ENCODE assay signal across 8 cellular contexts in genomic region chr17:75323043-75323591, GRCh38. TPM values are rescaled to one million over a fixed set of nuclear protein-coding genes. Genes with fewer than 3 reads are reported as not detected.
A peak's percentile ranks its signal among the peaks of the same experiment; 100 is the strongest.
DNase-seq lines count a peak whose midpoint lies in the region; ATAC-seq and TF ChIP-seq lines count a peak whose summit lies in the region.

No MANE protein-coding gene starts in this region.

- TF ChIP-seq CTCF in AG09319 (IDR thresholded peaks at IDR 0.05; ENCODE audit: low read depth, low read length), result peak; percentile 73
- TF ChIP-seq CTCF in kidney epithelial cell (IDR thresholded peaks at IDR 0.05; ENCODE audit: insufficient read depth, low read length, poor library complexity, severe bottlenecking), result peak; percentile 62

- H3K27ac ChIP-seq in caudate nucleus (ENCODE audit: low read depth, low read length), result peak overlapping the region; percentile 3

- no peak overlapping the region for H3K4me3 ChIP-seq in H7 (ENCODE audit: insufficient read depth, low read depth, low read length)
- H3K4me3 ChIP-seq in kidney epithelial cell (ENCODE audit: low read depth, low read length), result no peak overlapping the region

- peak; percentile 74 for DNase-seq in AG09319 (ENCODE audit: extremely low read depth, low read depth)
- peak; percentile 83 for DNase-seq in H7
- DNase-seq in NCI-H446 (lab: John Stamatoyannopoulos, UW), result peak; percentile 26 to 91
- DNase-seq in activated CD4-positive, CD25-positive, alpha-beta regulatory T cell treated with anti-CD3 and anti-CD28 coated beads, Interleukin-2, amount 50 U/mL, for 16 hours (ENCODE audit: low read depth, low spot score), result peak; percentile 80
- DNase-seq in caudate nucleus (lab: John Stamatoyannopoulos, UW), result peak in 57 of 61 donors; percentile 12 to 92 (median 67)
- peak; percentile 66 for DNase-seq in kidney epithelial cell (ENCODE audit: low read depth)
- DNase-seq in stimulated activated CD4-positive, alpha-beta T cell treated with anti-CD3 and anti-CD28 coated beads, Interleukin-2, amount 100 ng/mL, for 24 hours, result peak; percentile 92 to 94

- no peak for ATAC-seq in HG03460 (IDR thresholded peaks at IDR 0.05; ENCODE audit: unreplicated experiment)

- H3K27me3 ChIP-seq in H7 (ENCODE audit: control insufficient read depth, insufficient read depth, low read length) (no peaks in the 10 kb centered on the region), kidney epithelial cell (ENCODE audit: control insufficient read depth, insufficient read depth, low read length) (no peaks in the 10 kb centered on the region)

- peaks cover 5% of the 10 kb centered on the region for H3K36me3 ChIP-seq in H7 (replicated peaks; ENCODE audit: control insufficient read depth, insufficient read depth, low read length)
- peaks cover 1% of the 10 kb centered on the region for H3K36me3 ChIP-seq in kidney epithelial cell (ENCODE audit: control insufficient read depth, insufficient read depth, low read length)

RNA-seq across cellular contexts. Expression of gene SLC25A19, which starts 33.9 kb away (rescaled TPM):
- 25.7 and 31.0 TPM in 2 replicates for total RNA-seq in H7 (2014; rRNA removed; shearing (Covaris generic))
- 6.0 and 7.1 TPM in 2 replicates for total RNA-seq in kidney epithelial cell

RNA-seq across cellular contexts. Expression of gene MIF4GD, which starts 52.1 kb away (rescaled TPM):
- 28.0 TPM in 2 replicates for total RNA-seq in H7 (2014; rRNA removed; shearing (Covaris generic))
- 26.7 and 36.1 TPM in 2 replicates for total RNA-seq in kidney epithelial cell
